Comparison of ENCODE assay signal across 10 cellular contexts in genomic region chr21:35565204-35565611, GRCh38.
A peak's percentile ranks its signal among the peaks of the same experiment; 100 is the strongest.
DNase-seq lines count a peak whose midpoint lies in the region; ATAC-seq and TF ChIP-seq lines count a peak whose summit lies in the region.
"Had no signal": no experiment of that assay in that cellular context is flagged by ENCODE, and none has a peak within 500 bp of the region (broad histone marks: within the 10 kb centered on the region; RNA-seq: fewer than 3 reads in every experiment).

No MANE protein-coding gene starts in this region.

- ATAC-seq in foreskin keratinocyte (peak; percentile 54), HG02623 (IDR thresholded peaks at IDR 0.05; ENCODE audit: unreplicated experiment) (no peak), GM21447 (IDR thresholded peaks at IDR 0.05; ENCODE audit: unreplicated experiment) (no peak)

- H3K4me1 ChIP-seq in foreskin keratinocyte: no peaks in the 10 kb centered on the region
- peaks cover 11% of the 10 kb centered on the region for H3K4me1 ChIP-seq in smooth muscle cell (ENCODE audit: low read depth)
- no peaks in the 10 kb centered on the region for H3K4me1 ChIP-seq in uterus

- no peak overlapping the region for H3K27ac ChIP-seq in foreskin keratinocyte
- H3K27ac ChIP-seq in smooth muscle cell (ENCODE audit: low read depth): peak overlapping the region; percentile 99
- H3K27ac ChIP-seq in uterus: no peak overlapping the region

- H3K36me3 ChIP-seq in smooth muscle cell (ENCODE audit: low read depth) (no peaks in the 10 kb centered on the region), uterus (no peaks in the 10 kb centered on the region)

- intact Hi-C loops in uterus (cut with DNase I; ENCODE audit: low total_unique reads): no loop called here

- H3K9me3 ChIP-seq in smooth muscle cell (replicated peaks; ENCODE audit: low read depth) (no peaks in the 10 kb centered on the region), uterus (no peaks in the 10 kb centered on the region)

- peak; percentile 83 for DNase-seq in HCEC 1CT
- DNase-seq in T1000 (lab: John Stamatoyannopoulos, UW): peak; percentile 61
- peak in 1 of 2 donors; percentile 49 for DNase-seq in foreskin keratinocyte
- DNase-seq in smooth muscle cell (lab: John Stamatoyannopoulos, UW; ENCODE audit: unreplicated experiment): no peak
- no peak for DNase-seq in uterus
- no peak for DNase-seq in T-helper 2 cell
- DNase-seq: activated naive CD4-positive, alpha-beta T cell treated with Interleukin-2 at 50 U/mL for 16 hours; NCI-H1417 treated with DMSO at 0.1 percent for 48 hours had no signal

- WGBS in smooth muscle cell (ENCODE audit: low lambda C conversion rate): 3% methylated on average over 5 of the region's 5 CpGs

- no peaks in the 10 kb centered on the region for H3K27me3 ChIP-seq in foreskin keratinocyte
- no peaks in the 10 kb centered on the region for H3K27me3 ChIP-seq in smooth muscle cell (ENCODE audit: low read depth)
- H3K27me3 ChIP-seq in uterus: no peaks in the 10 kb centered on the region

- TF ChIP-seq POLR2A in uterus (IDR thresholded peaks at IDR 0.05): no peak

- TF ChIP-seq CTCF in foreskin keratinocyte (conservative IDR thresholded peaks at IDR 0.05): no peak
- no peak for TF ChIP-seq CTCF in smooth muscle cell (IDR thresholded peaks at IDR 0.05; ENCODE audit: borderline replicate concordance, insufficient read depth, poor library complexity, severe bottlenecking)
- no peak for TF ChIP-seq CTCF in uterus (IDR thresholded peaks at IDR 0.05)

- H3F3A ChIP-seq in smooth muscle cell (ENCODE audit: low read depth): peaks cover 21% of the 10 kb centered on the region

- H3K79me2 ChIP-seq in smooth muscle cell (ENCODE audit: low read depth): no peaks in the 10 kb centered on the region

- no peaks in the 10 kb centered on the region for H4K20me1 ChIP-seq in smooth muscle cell (ENCODE audit: low read depth)

- peak overlapping the region; percentile 71 for H3K4me2 ChIP-seq in smooth muscle cell

- no peak overlapping the region for H2AFZ ChIP-seq in smooth muscle cell (ENCODE audit: low read depth)

- H3K9ac ChIP-seq in smooth muscle cell (ENCODE audit: low read depth): peak overlapping the region; percentile 80

- H3K4me3 ChIP-seq in smooth muscle cell (no peak overlapping the region), uterus (no peak overlapping the region)

Comparison
In these comparisons a context has a peak if more than half of its experiments do, and no peak if none do; other contexts are left out.
1. DNase-seq: peak in HCEC 1CT (single experiment) and T1000 (single experiment); none in smooth muscle cell (single experiment), uterus (0 of 2) and T-helper 2 cell (0 of 5).